In the genomic region with DNA sequence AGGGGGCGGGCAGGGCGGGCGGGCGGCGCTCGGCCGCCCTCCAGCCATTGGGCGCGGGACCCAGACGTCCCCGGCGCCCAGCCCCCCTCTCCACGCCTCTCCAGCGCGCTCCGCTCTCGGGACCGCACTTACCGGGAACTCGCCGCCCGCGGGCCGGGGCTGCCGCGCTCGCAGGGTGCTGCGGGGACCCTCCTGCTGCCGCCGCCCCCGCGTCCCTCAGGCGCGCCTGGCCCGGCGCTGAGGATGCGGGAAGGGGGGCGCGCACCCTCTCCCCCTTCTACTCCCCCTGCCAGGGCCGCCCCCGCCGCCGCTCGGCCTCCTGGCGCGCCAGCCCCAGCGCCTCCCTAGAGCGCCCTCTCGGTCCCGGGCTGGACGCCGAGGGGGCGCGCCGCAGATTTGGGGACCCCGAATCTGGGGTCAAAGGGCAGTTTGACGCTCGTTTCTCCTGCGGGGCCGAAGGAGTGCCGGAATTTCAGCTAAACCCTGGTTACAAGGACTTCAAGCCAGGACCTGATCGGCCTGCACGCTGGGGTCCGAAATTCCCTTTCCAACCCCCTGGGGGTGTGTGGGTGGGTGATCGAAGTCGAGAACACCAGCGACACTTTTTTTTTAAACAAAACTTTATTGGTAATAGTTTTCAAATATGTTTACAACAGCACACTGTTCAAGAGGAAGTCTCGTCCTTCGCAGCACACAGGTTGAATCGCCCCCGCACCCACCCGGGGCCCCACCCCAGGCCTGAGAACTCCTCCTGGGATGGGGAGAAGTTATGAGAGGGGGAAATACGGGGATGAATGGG, we compare ENCODE assay signal across 8 cellular contexts.
DNase-seq lines count a peak whose midpoint lies in the region; ATAC-seq lines count a peak whose summit lies in the region.

No MANE protein-coding gene starts in this region.

- ATAC-seq in GM18517 (IDR thresholded peaks at IDR 0.05; ENCODE audit: unreplicated experiment) (peak; percentile 51), HG02981 (IDR thresholded peaks at IDR 0.05; ENCODE audit: unreplicated experiment) (peak; percentile 47)
- ATAC-seq in stimulated activated naive CD8-positive, alpha-beta T cell treated with anti-CD3 and anti-CD28 coated beads, Interleukin-15, Interleukin-2, amounts not matched to agents 100 U/mL and 50 U/mL, for 24 hours, result peak; percentile 72

- DNase-seq in AG08396 (ENCODE audit: low spot score), result peak; percentile 92
- DNase-seq in NCI-H2196 treated with DMSO at 0.1 percent for 48 hours (lab: John Stamatoyannopoulos, UW; ENCODE audit: unreplicated experiment), result peak; percentile 86
- DNase-seq in activated CD4-positive, alpha-beta T cell treated with anti-CD3 and anti-CD28 coated beads, Interleukin-2, amount 50 U/mL, for 24 hours (ENCODE audit: low read depth in 1 of 2, low spot score in 1 of 2), result peak; percentile 43 to 53
- DNase-seq in effector memory CD4-positive, alpha-beta T cell, result peak in 1 of 3 donors; percentile 47
- peak; percentile 73 for DNase-seq in midbrain (lab: John Stamatoyannopoulos, UW)
- DNase-seq in stimulated activated naive CD8-positive, alpha-beta T cell treated with anti-CD3 and anti-CD28 coated beads, Interleukin-15, Interleukin-2, amounts not matched to agents 100 U/mL and 50 U/mL, for 24 hours, result peak; percentile 80

- H3K4me1 ChIP-seq in effector memory CD4-positive, alpha-beta T cell (ENCODE audit: control insufficient read depth, insufficient read depth, low read length, poor library complexity, severe bottlenecking), result no peaks in the 10 kb centered on the region

- no peaks in the 10 kb centered on the region for H3K9me3 ChIP-seq in effector memory CD4-positive, alpha-beta T cell (ENCODE audit: control insufficient read depth, low read length)

- peak overlapping the region; percentile 77 for H3K4me3 ChIP-seq in effector memory CD4-positive, alpha-beta T cell (ENCODE audit: insufficient read depth, low read depth, low read length, poor library complexity, severe bottlenecking)

- peak overlapping the region; percentile 77 for H3K27ac ChIP-seq in effector memory CD4-positive, alpha-beta T cell (ENCODE audit: insufficient read depth, low read length, poor library complexity, severe bottlenecking)

- H3K36me3 ChIP-seq in effector memory CD4-positive, alpha-beta T cell (ENCODE audit: control insufficient read depth, insufficient read depth, low read length), result peaks cover 5% of the 10 kb centered on the region

- H3K27me3 ChIP-seq in effector memory CD4-positive, alpha-beta T cell (replicated peaks; ENCODE audit: control insufficient read depth, insufficient read depth, low read length, poor library complexity, severe bottlenecking), result no peaks in the 10 kb centered on the region
